Comparison of ENCODE assay signal across 10 cellular contexts in genomic region chr17:69501591-69502468, GRCh38.
DNase-seq lines count a peak whose midpoint lies in the region; ATAC-seq, FAIRE-seq and TF ChIP-seq lines count a peak whose summit lies in the region.
"Had no signal": no experiment of that assay in that cellular context is flagged by ENCODE, and none has a peak within 500 bp of the region (broad histone marks: within the 10 kb centered on the region; RNA-seq: fewer than 3 reads in every experiment).

No MANE protein-coding gene starts in this region.

- no peaks in the 10 kb centered on the region for H3K79me2 ChIP-seq in keratinocyte (ENCODE audit: control insufficient read depth, insufficient read depth, low read length)

- H3K9me3 Mint-ChIP-seq in brain = no peaks in the 10 kb centered on the region
- H3K9me3 Mint-ChIP-seq in activated CD8-positive, alpha-beta memory T cell treated with anti-CD3 and anti-CD28 coated beads, Interleukin-2, amount 10 ng/mL, durations not matched to agents 7 days and 5 days (ENCODE audit: low read depth) = no peaks in the 10 kb centered on the region
- H3K9me3 Mint-ChIP-seq: activated naive CD4-positive, alpha-beta T cell treated with anti-CD3 and anti-CD28 coated beads, Interleukin-2, amount 50 U/mL, for 24 hours had no signal

- no peaks in the 10 kb centered on the region for H4K20me1 ChIP-seq in keratinocyte (ENCODE audit: control insufficient read depth, extremely low read depth, insufficient read depth, low read length)

- no peaks in the 10 kb centered on the region for H3K36me3 ChIP-seq in keratinocyte (ENCODE audit: control insufficient read depth in 2 of 2, extremely low read depth in 1 of 2, insufficient read depth in 2 of 2, low read length in 2 of 2)

- TF ChIP-seq CTCF in brain (conservative IDR thresholded peaks at IDR 0.05) (no peak), keratinocyte (optimal IDR thresholded peaks at IDR 0.05 in 1 of 3, IDR thresholded peaks at IDR 0.05 in 1 of 3, conservative IDR thresholded peaks at IDR 0.05 in 1 of 3; ENCODE audit: extremely low read depth in 1 of 3, insufficient read depth in 2 of 3, low read length in 3 of 3) (no peak)

- H2AFZ ChIP-seq in keratinocyte (ENCODE audit: control insufficient read depth, low read length) = peak overlapping the region; percentile 2

- no peaks in the 10 kb centered on the region for H3K9me1 ChIP-seq in keratinocyte (ENCODE audit: control insufficient read depth, extremely low read depth, insufficient read depth, low read length)

- peak overlapping the region; percentile 78 to 90 (median 83) for H3K4me3 Mint-ChIP-seq in brain
- no peak overlapping the region for H3K4me3 Mint-ChIP-seq in activated CD8-positive, alpha-beta memory T cell treated with anti-CD3 and anti-CD28 coated beads, Interleukin-2, amount 10 ng/mL, durations not matched to agents 7 days and 5 days
- H3K4me3 Mint-ChIP-seq: activated naive CD4-positive, alpha-beta T cell treated with anti-CD3 and anti-CD28 coated beads, Interleukin-2, amount 50 U/mL, for 24 hours had no signal

- H3K27me3 ChIP-seq in keratinocyte (ENCODE audit: control insufficient read depth, extremely low read depth, insufficient read depth, low read length) = no peaks in the 10 kb centered on the region

- H3K36me3 Mint-ChIP-seq in brain = peaks cover 16% of the 10 kb centered on the region
- H3K36me3 Mint-ChIP-seq in activated CD8-positive, alpha-beta memory T cell treated with anti-CD3 and anti-CD28 coated beads, Interleukin-2, amount 10 ng/mL, durations not matched to agents 7 days and 5 days = no peaks in the 10 kb centered on the region

- FAIRE-seq in keratinocyte (lab: Jason Lieb, UNC) = no peak

- ATAC-seq in activated CD8-positive, alpha-beta memory T cell treated with anti-CD3 and anti-CD28 coated beads, Interleukin-2, amount 10 ng/mL, durations not matched to agents 7 days and 5 days = no peak

- H3K4me3 ChIP-seq in keratinocyte (ENCODE audit: control insufficient read depth in 2 of 3, extremely low read depth in 1 of 3, insufficient read depth in 2 of 3, low read depth in 1 of 3, low read length in 3 of 3) = no peak overlapping the region

- H3K27ac ChIP-seq in keratinocyte (ENCODE audit: control insufficient read depth, insufficient read depth, low read length) = no peak overlapping the region

- dilution Hi-C loops in keratinocyte (cut with MboI; ENCODE audit: extremely low pct_ligation_motif_present, low sequenced_read_pairs) = no loop called here

- peak; percentile 28 for DNase-seq in NCI-H82 (lab: John Stamatoyannopoulos, UW)
- no peak for DNase-seq in NCI-H82 treated with DMSO at 0.1 percent for 48 hours (lab: John Stamatoyannopoulos, UW; ENCODE audit: unreplicated experiment)
- peak; percentile 1 for DNase-seq in NCI-H128 (lab: John Stamatoyannopoulos, UW; ENCODE audit: unreplicated experiment)
- DNase-seq in keratinocyte (ENCODE audit: low read depth, low spot score) = no peak
- DNase-seq in smooth muscle cell of the brain vasculature (ENCODE audit: low read depth, low spot score) = peak; percentile 46
- no peak for DNase-seq in activated CD8-positive, alpha-beta memory T cell treated with anti-CD3 and anti-CD28 coated beads, Interleukin-2, amount 10 ng/mL, durations not matched to agents 7 days and 5 days
- DNase-seq in activated effector memory CD4-positive, alpha-beta T cell treated with Interleukin-2 at 50 U/mL for 16 hours = no peak
- DNase-seq: DND-41 had no signal

- H3K9me3 ChIP-seq in keratinocyte (ENCODE audit: control insufficient read depth, low read depth, low read length) = no peaks in the 10 kb centered on the region

- peaks cover 7% of the 10 kb centered on the region for H3K4me1 ChIP-seq in keratinocyte (ENCODE audit: control insufficient read depth, extremely low read depth, insufficient read depth, low read length)

- peaks cover under 1% of the 10 kb centered on the region for H3K27me3 Mint-ChIP-seq in brain
- H3K27me3 Mint-ChIP-seq in activated CD8-positive, alpha-beta memory T cell treated with anti-CD3 and anti-CD28 coated beads, Interleukin-2, amount 10 ng/mL, durations not matched to agents 7 days and 5 days = no peaks in the 10 kb centered on the region
- H3K27me3 Mint-ChIP-seq: activated naive CD4-positive, alpha-beta T cell treated with anti-CD3 and anti-CD28 coated beads, Interleukin-2, amount 50 U/mL, for 24 hours had no signal

- H3K9ac ChIP-seq in keratinocyte (ENCODE audit: control insufficient read depth, extremely low read depth, insufficient read depth, low read length) = no peak overlapping the region

- peaks cover 73% of the 10 kb centered on the region for H3K4me1 Mint-ChIP-seq in brain
- peaks cover 4% of the 10 kb centered on the region for H3K4me1 Mint-ChIP-seq in activated CD8-positive, alpha-beta memory T cell treated with anti-CD3 and anti-CD28 coated beads, Interleukin-2, amount 10 ng/mL, durations not matched to agents 7 days and 5 days

- peak overlapping the region; percentile 35 for H3K4me2 ChIP-seq in keratinocyte (ENCODE audit: control insufficient read depth, extremely low read depth, insufficient read depth, low read depth, low read length)

- peak overlapping the region; percentile 87 to 98 (median 89) for H3K27ac Mint-ChIP-seq in brain
- no peak overlapping the region for H3K27ac Mint-ChIP-seq in activated CD8-positive, alpha-beta memory T cell treated with anti-CD3 and anti-CD28 coated beads, Interleukin-2, amount 10 ng/mL, durations not matched to agents 7 days and 5 days

- CTCF ChIA-PET in activated CD8-positive, alpha-beta memory T cell treated with anti-CD3 and anti-CD28 coated beads, Interleukin-2, amount 10 ng/mL, durations not matched to agents 7 days and 5 days (lab: Charles Lee) = interaction anchor here (0.7 to 2.4 kb wide), 3 partner anchors 10 to 21 kb away, joined by 3 to 9 read pairs (median 4); no protein-coding TSS in a partner anchor

Comparison
In these comparisons a context has a peak if more than half of its experiments do, and no peak if none do; other contexts are left out.
1. DNase-seq: peak in NCI-H82 (single experiment), NCI-H128 (single experiment) and smooth muscle cell of the brain vasculature (single experiment); none in NCI-H82 treated with DMSO at 0.1 percent for 48 hours (single experiment), keratinocyte (single experiment), activated CD8-positive, alpha-beta memory T cell treated with anti-CD3 and anti-CD28 coated beads, Interleukin-2, amount 10 ng/mL, durations not matched to agents 7 days and 5 days (single experiment) and activated effector memory CD4-positive, alpha-beta T cell treated with Interleukin-2 at 50 U/mL for 16 hours (single experiment).